In genomic region chr1:46301406-46302090, GRCh38 we compare ENCODE assay signal across 8 cellular contexts. TPM values are rescaled to one million over a fixed set of nuclear protein-coding genes. Genes with fewer than 3 reads are reported as not detected.
DNase-seq lines count a peak whose midpoint lies in the region; ATAC-seq lines count a peak whose summit lies in the region.

No MANE protein-coding gene starts in this region.

- H3K9me2 ChIP-seq in Karpas-422 (replicated peaks; ENCODE audit: insufficient read depth, low read length), result no peaks in the 10 kb centered on the region

- peak overlapping the region; percentile 82 for H3K4me2 ChIP-seq in Karpas-422 (ENCODE audit: low read depth, low read length, poor library complexity, severe bottlenecking)
- H3K4me2 ChIP-seq in trophoblast cell (ENCODE audit: low read length), result peak overlapping the region; percentile 66

- WGBS in trophoblast cell (ENCODE audit: extremely low coverage, insufficient coverage, insufficient read length), result no CpG with 5 or more reads among the region's 35 CpGs

- H3K4ac ChIP-seq in trophoblast cell (ENCODE audit: low read depth, low read length), result peak overlapping the region; percentile 99

- H3K9me3 ChIP-seq in Karpas-422 (ENCODE audit: low read length) (no peaks in the 10 kb centered on the region), trophoblast cell (ENCODE audit: insufficient read depth, low read depth, low read length) (no peaks in the 10 kb centered on the region)

- H4K20me1 ChIP-seq in Karpas-422 (ENCODE audit: insufficient read depth, low read depth, low read length), result peaks cover 11% of the 10 kb centered on the region

- H3K27me3 ChIP-seq in Karpas-422 (ENCODE audit: low read length), result no peaks in the 10 kb centered on the region
- no peaks in the 10 kb centered on the region for H3K27me3 ChIP-seq in trophoblast cell (ENCODE audit: insufficient read depth, low read length)

- H3K79me2 ChIP-seq in Karpas-422 (ENCODE audit: low read length), result peaks cover 91% of the 10 kb centered on the region
- peaks cover 47% of the 10 kb centered on the region for H3K79me2 ChIP-seq in trophoblast cell (ENCODE audit: control insufficient read depth, insufficient read depth, low read length, poor library complexity)

- H4K8ac ChIP-seq in trophoblast cell (ENCODE audit: low read depth, low read length), result peak overlapping the region; percentile 80

- peak overlapping the region; percentile 91 for H2AK5ac ChIP-seq in trophoblast cell (ENCODE audit: low read length)

- H3K27ac ChIP-seq in Karpas-422 (ENCODE audit: low read length) (peak overlapping the region; percentile 76), trophoblast cell (ENCODE audit: low read depth, low read length) (peak overlapping the region; percentile 95)

- peak; percentile 2 for ATAC-seq in GM18511 (IDR thresholded peaks at IDR 0.05; ENCODE audit: unreplicated experiment)
- ATAC-seq in GM21447 (IDR thresholded peaks at IDR 0.05; ENCODE audit: unreplicated experiment), result no peak
- no peak for ATAC-seq in HG02623 (IDR thresholded peaks at IDR 0.05; ENCODE audit: unreplicated experiment)

- H3K4me1 ChIP-seq in Karpas-422 (ENCODE audit: low read length) (peaks cover 29% of the 10 kb centered on the region), trophoblast cell (ENCODE audit: control insufficient read depth in 1 of 2, insufficient read depth in 2 of 2, low read length in 2 of 2) (peaks cover 8 to 21% of the 10 kb centered on the region in 2 experiments)

- no peak overlapping the region for H2AFZ ChIP-seq in Karpas-422 (ENCODE audit: low read length)
- peak overlapping the region; percentile 61 for H2AFZ ChIP-seq in trophoblast cell (ENCODE audit: insufficient read depth, low read length, poor library complexity)

- intact Hi-C loops in cardiac septum (cut with DNase I), result loop anchor here (2.0 kb wide), 1 partner anchor 55 kb away; the partner anchor contains the start of gene RAD54L

- H3K4me3 ChIP-seq in Karpas-422 (ENCODE audit: low read length), result peak overlapping the region; percentile 78
- peak overlapping the region; percentile 95 for H3K4me3 ChIP-seq in trophoblast cell (ENCODE audit: low read depth, low read length)

- peak overlapping the region; percentile 95 for H3K14ac ChIP-seq in trophoblast cell (ENCODE audit: low read length)

- H4K12ac ChIP-seq in trophoblast cell (ENCODE audit: low read depth, low read length), result peak overlapping the region; percentile 93

- peaks cover 22% of the 10 kb centered on the region for H3K79me1 ChIP-seq in trophoblast cell (ENCODE audit: low read length)

- no peak overlapping the region for H2BK12ac ChIP-seq in trophoblast cell (ENCODE audit: low read length)

- H3K36me3 ChIP-seq in Karpas-422 (ENCODE audit: insufficient read depth, low read length) (peaks cover 20% of the 10 kb centered on the region), trophoblast cell (ENCODE audit: control insufficient read depth in 1 of 2, insufficient read depth in 2 of 2, low read length in 2 of 2) (peaks cover 0 to 8% of the 10 kb centered on the region in 2 experiments)

- peak overlapping the region; percentile 90 for H3K18ac ChIP-seq in trophoblast cell (ENCODE audit: low read length)

- H4K91ac ChIP-seq in trophoblast cell (ENCODE audit: low read depth, low read length), result peak overlapping the region; percentile 88

- H2BK120ac ChIP-seq in trophoblast cell (ENCODE audit: insufficient read depth, low read length, poor library complexity), result peak overlapping the region; percentile 69

- no peak overlapping the region for H3K23ac ChIP-seq in trophoblast cell (ENCODE audit: low read length)

- peak; percentile 70 for DNase-seq in Karpas-422
- DNase-seq in activated naive CD4-positive, alpha-beta T cell treated with anti-CD3 and anti-CD28 coated beads, Interleukin-2, amount 50 U/mL, for 16 hours, result peak; percentile 38
- peak; percentile 81 for DNase-seq in cardiac septum (ENCODE audit: low spot score)
- peak in 1 of 2 donors; percentile 5 for DNase-seq in trophoblast cell
- no peak for DNase-seq in cerebellum (ENCODE audit: low spot score)

- peak overlapping the region; percentile 52 for H2BK5ac ChIP-seq in trophoblast cell (ENCODE audit: low read depth, low read length, poor library complexity)

- H3K9ac ChIP-seq in Karpas-422 (ENCODE audit: low read length), result peak overlapping the region; percentile 98
- peak overlapping the region; percentile 89 for H3K9ac ChIP-seq in trophoblast cell (ENCODE audit: low read length)

RNA-seq across cellular contexts. Expression of gene LRRC41, which starts 1.9 kb away (rescaled TPM):
- 64.1 and 69.1 TPM in 2 replicates for total RNA-seq in Karpas-422 (2014; rRNA removed; shearing (Covaris generic); ENCODE audit: low replicate concordance)
- 52.5 TPM for total RNA-seq in cardiac septum
- 43.6 and 44.3 TPM in 2 replicates for polyA plus RNA-seq in trophoblast cell (2013)
- 50.8 TPM for total RNA-seq in cerebellum

RNA-seq across cellular contexts. Expression of gene UQCRH, which starts 1.9 kb away (rescaled TPM):
- 455 and 533 TPM in 2 replicates for total RNA-seq in Karpas-422 (2014; rRNA removed; shearing (Covaris generic); ENCODE audit: low replicate concordance)
- total RNA-seq in cardiac septum (907 TPM), cerebellum (177 TPM)
- 434 and 442 TPM in 2 replicates for polyA plus RNA-seq in trophoblast cell (2013)

RNA-seq across cellular contexts. Expression of gene NSUN4, which starts 39.1 kb away (rescaled TPM):
- 15.9 and 27.1 TPM in 2 replicates for total RNA-seq in Karpas-422 (2014; rRNA removed; shearing (Covaris generic); ENCODE audit: low replicate concordance)
- total RNA-seq in cardiac septum, result 18.5 TPM
- polyA plus RNA-seq in trophoblast cell (2013), result 13.0 and 13.8 TPM in 2 replicates
- total RNA-seq in cerebellum, result 12.9 TPM

RNA-seq across cellular contexts. Expression of gene RAD54L, which starts 54.0 kb away (rescaled TPM):
- total RNA-seq in Karpas-422 (2014; rRNA removed; shearing (Covaris generic); ENCODE audit: low replicate concordance), result 10.5 and 18.0 TPM in 2 replicates
- 0.97 TPM for total RNA-seq in cardiac septum
- polyA plus RNA-seq in trophoblast cell (2013), result 9.1 and 9.9 TPM in 2 replicates
- total RNA-seq in cerebellum, result 2.6 TPM
